In genomic region chr2:101756266-101756665, GRCh38 we compare ENCODE assay signal across 1 cellular context.
TF ChIP-seq lines count a peak whose summit lies in the region.

No MANE protein-coding gene starts in this region.

TF ChIP-seq in HepG2, 621 proteins besides CTCF, POLR2A, EP300 and RAD21 (continued from another document and continues in another):
- TF ChIP-seq ZBTB49 (CRISPR knock-in tag; IDR thresholded peaks at IDR 0.05; ENCODE audit: borderline replicate concordance) (no peak), CBFB (CRISPR knock-in tag; IDR thresholded peaks at IDR 0.05) (no peak), FOSL2 (CRISPR knock-in tag; IDR thresholded peaks at IDR 0.05) (no peak), ZNF331 (CRISPR knock-in tag; IDR thresholded peaks at IDR 0.05) (no peak), MEIS1 (CRISPR knock-in tag; IDR thresholded peaks at IDR 0.05; ENCODE audit: borderline replicate concordance) (no peak), HDAC1 (CRISPR knock-in tag; IDR thresholded peaks at IDR 0.05) (peak; percentile 32; the same call in 1 of the 2 replicates), KLF11 (CRISPR knock-in tag; IDR thresholded peaks at IDR 0.05) (no peak), RBFOX2 (IDR thresholded peaks at IDR 0.05; ENCODE audit: low read depth, low read length) (no peak), BRCA1 (CRISPR knock-in tag; IDR thresholded peaks at IDR 0.05) (no peak), ZNF644 (CRISPR knock-in tag; IDR thresholded peaks at IDR 0.05; ENCODE audit: low read depth) (no peak), NCOR1 (IDR thresholded peaks at IDR 0.05; ENCODE audit: borderline replicate concordance, low read length) (no peak), TEAD3 (CRISPR knock-in tag; optimal IDR thresholded peaks at IDR 0.05; ENCODE audit: borderline replicate concordance) (peak; percentile 39), ZNF781 (CRISPR knock-in tag; IDR thresholded peaks at IDR 0.05; ENCODE audit: borderline replicate concordance, not compliant biosample characterization) (peak; percentile 30), ZNF737 (CRISPR knock-in tag; IDR thresholded peaks at IDR 0.05; ENCODE audit: borderline replicate concordance) (no peak), SSRP1 (CRISPR knock-in tag; IDR thresholded peaks at IDR 0.05) (no peak), HNF4A (CRISPR knock-in tag; IDR thresholded peaks at IDR 0.05) (peak; percentile 72), NPAS2 (CRISPR knock-in tag; IDR thresholded peaks at IDR 0.05; ENCODE audit: borderline replicate concordance) (no peak), FOXP4 (CRISPR knock-in tag; IDR thresholded peaks at IDR 0.05) (no peak), NFYB (CRISPR knock-in tag; IDR thresholded peaks at IDR 0.05) (no peak), KAT8 (CRISPR knock-in tag; IDR thresholded peaks at IDR 0.05) (no peak), FOXP1 (IDR thresholded peaks at IDR 0.05) (no peak), FOXP1 (CRISPR knock-in tag; IDR thresholded peaks at IDR 0.05) (peak; percentile 39; the same call in 1 of the 2 replicates), KMT2A (CRISPR knock-in tag; IDR thresholded peaks at IDR 0.05) (no peak), KDM6A (CRISPR knock-in tag; IDR thresholded peaks at IDR 0.05; ENCODE audit: low read depth) (no peak), ETV6 (CRISPR knock-in tag; conservative IDR thresholded peaks at IDR 0.05) (no peak), ESRRA (CRISPR knock-in tag; IDR thresholded peaks at IDR 0.05; ENCODE audit: low read depth) (peak; percentile 70; the same call in 1 of the 2 replicates), RFX1 (IDR thresholded peaks at IDR 0.05) (no peak), ZC3H13 (CRISPR knock-in tag; IDR thresholded peaks at IDR 0.05) (no peak), ZBTB46 (CRISPR knock-in tag; IDR thresholded peaks at IDR 0.05; ENCODE audit: borderline replicate concordance) (no peak), ZNF614 (CRISPR knock-in tag; IDR thresholded peaks at IDR 0.05; ENCODE audit: borderline replicate concordance) (no peak), ETV5 (CRISPR knock-in tag; IDR thresholded peaks at IDR 0.05; ENCODE audit: borderline replicate concordance) (no peak), JUNB (CRISPR knock-in tag; IDR thresholded peaks at IDR 0.05; ENCODE audit: borderline replicate concordance) (no peak), ZMYM3 (CRISPR knock-in tag; IDR thresholded peaks at IDR 0.05) (no peak), GMEB1 (CRISPR knock-in tag; IDR thresholded peaks at IDR 0.05; ENCODE audit: borderline replicate concordance) (no peak), SOX13 (IDR thresholded peaks at IDR 0.05) (no peak), SOX13 (CRISPR knock-in tag; conservative IDR thresholded peaks at IDR 0.05 in 1 of 2, IDR thresholded peaks at IDR 0.05 in 1 of 2) (peak in 1 of 2 experiments; percentile 16; a peak in 1 of 4 replicates), ZBTB7A (CRISPR knock-in tag; IDR thresholded peaks at IDR 0.05) (no peak), TBL1XR1 (IDR thresholded peaks at IDR 0.05; ENCODE audit: borderline replicate concordance, low read length, partially characterized antibody) (no peak), ZFAT (CRISPR knock-in tag; conservative IDR thresholded peaks at IDR 0.05) (no peak), ZNF878 (CRISPR knock-in tag; IDR thresholded peaks at IDR 0.05) (no peak), GZF1 (CRISPR knock-in tag; IDR thresholded peaks at IDR 0.05) (no peak), ZFY (CRISPR knock-in tag; IDR thresholded peaks at IDR 0.05) (no peak), ZNF709 (CRISPR knock-in tag; IDR thresholded peaks at IDR 0.05) (no peak), LCORL (IDR thresholded peaks at IDR 0.05) (no peak), LCORL (CRISPR knock-in tag; IDR thresholded peaks at IDR 0.05) (no peak), ZSCAN9 (CRISPR knock-in tag; IDR thresholded peaks at IDR 0.05; ENCODE audit: borderline replicate concordance) (no peak), ZNF660 (CRISPR knock-in tag; IDR thresholded peaks at IDR 0.05; ENCODE audit: borderline replicate concordance, low read depth) (no peak), SIN3A (IDR thresholded peaks at IDR 0.05; ENCODE audit: borderline replicate concordance, low read depth, low read length) (no peak), ZNF12 (CRISPR knock-in tag; IDR thresholded peaks at IDR 0.05) (no peak), ZNF292 (CRISPR knock-in tag; IDR thresholded peaks at IDR 0.05; ENCODE audit: borderline replicate concordance, low read depth) (no peak), EEA1 (CRISPR knock-in tag; IDR thresholded peaks at IDR 0.05; ENCODE audit: borderline replicate concordance) (no peak), ZSCAN21 (CRISPR knock-in tag; IDR thresholded peaks at IDR 0.05; ENCODE audit: borderline replicate concordance) (no peak), GPN1 (CRISPR knock-in tag; IDR thresholded peaks at IDR 0.05; ENCODE audit: borderline replicate concordance) (no peak), SALL2 (CRISPR knock-in tag; IDR thresholded peaks at IDR 0.05) (no peak), GTF3A (CRISPR knock-in tag; conservative IDR thresholded peaks at IDR 0.05) (no peak), GATAD1 (CRISPR knock-in tag; IDR thresholded peaks at IDR 0.05) (no peak), ISX (CRISPR knock-in tag; conservative IDR thresholded peaks at IDR 0.05) (no peak), RARG (CRISPR knock-in tag; IDR thresholded peaks at IDR 0.05; ENCODE audit: low read depth) (no peak), PLSCR1 (CRISPR knock-in tag; IDR thresholded peaks at IDR 0.05; ENCODE audit: borderline replicate concordance) (no peak), PHF8 (CRISPR knock-in tag; IDR thresholded peaks at IDR 0.05) (no peak), NR2C2 (CRISPR knock-in tag; IDR thresholded peaks at IDR 0.05; ENCODE audit: borderline replicate concordance) (peak; percentile 64), ZNF780A (CRISPR knock-in tag; IDR thresholded peaks at IDR 0.05) (no peak), ZNF720 (CRISPR knock-in tag; IDR thresholded peaks at IDR 0.05) (no peak), ATF5 (CRISPR knock-in tag; IDR thresholded peaks at IDR 0.05; ENCODE audit: low read depth) (no peak), SAP130 (CRISPR knock-in tag; IDR thresholded peaks at IDR 0.05; ENCODE audit: low read depth) (no peak; the same call in 1 of the 2 replicates), MLLT10 (CRISPR knock-in tag; IDR thresholded peaks at IDR 0.05) (no peak), ZBTB34 (CRISPR knock-in tag; IDR thresholded peaks at IDR 0.05) (no peak), SRSF9 (IDR thresholded peaks at IDR 0.05; ENCODE audit: borderline replicate concordance, insufficient read depth, low read depth, low read length, poor library complexity, severe bottlenecking) (no peak)
